Comparison of ENCODE assay signal across 9 cellular contexts in the genomic region with DNA sequence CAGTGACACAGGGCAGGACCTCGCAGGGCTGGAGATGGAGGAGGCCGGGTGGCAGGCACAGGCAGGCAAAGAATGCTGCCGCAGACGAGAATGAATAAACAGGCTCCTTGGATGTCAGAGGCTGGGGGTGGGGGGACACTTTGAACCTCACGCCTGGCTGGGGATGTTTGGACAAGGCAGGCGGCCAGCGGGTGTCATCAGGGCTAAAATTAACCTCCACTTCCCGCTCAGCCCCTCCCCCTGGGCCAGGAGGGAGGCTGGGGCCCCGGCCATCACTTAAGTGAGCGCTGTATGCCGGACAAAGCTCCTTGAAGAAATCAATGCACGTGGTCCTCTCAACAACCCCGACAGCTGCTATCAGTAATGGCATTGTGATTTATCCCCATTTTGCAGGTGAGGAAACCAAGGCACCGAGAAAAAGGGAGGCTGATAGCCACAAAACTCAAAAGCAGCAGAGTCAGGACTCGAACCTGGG. TPM values are rescaled to one million over a fixed set of nuclear protein-coding genes. Genes with fewer than 3 reads are reported as not detected.
A peak's percentile ranks its signal among the peaks of the same experiment; 100 is the strongest.
DNase-seq lines count a peak whose midpoint lies in the region; ATAC-seq, FAIRE-seq and TF ChIP-seq lines count a peak whose summit lies in the region.
"Had no signal": no experiment of that assay in that cellular context is flagged by ENCODE, and none has a peak within 500 bp of the region (broad histone marks: within the 10 kb centered on the region; RNA-seq: fewer than 3 reads in every experiment).

No MANE protein-coding gene starts in this region.

- no peak for TF ChIP-seq CTCF in astrocyte (IDR thresholded peaks at IDR 0.05; ENCODE audit: insufficient read depth, low read depth, low read length)
- no peak for TF ChIP-seq CTCF in left lung (IDR thresholded peaks at IDR 0.05)

- no peaks in the 10 kb centered on the region for H4K20me1 ChIP-seq in astrocyte (ENCODE audit: insufficient read depth, low read length)

- peaks cover 2% of the 10 kb centered on the region for H3K36me3 Mint-ChIP-seq in astrocyte (ENCODE audit: low read depth, unreplicated experiment)
- H3K36me3 Mint-ChIP-seq in activated naive CD8-positive, alpha-beta T cell treated with anti-CD3 and anti-CD28 coated beads for 36 hours: no peaks in the 10 kb centered on the region

- FAIRE-seq in astrocyte (lab: Jason Lieb, UNC): no peak

- H3K4me3 ChIP-seq in astrocyte (ENCODE audit: insufficient read depth, low read depth, low read length) (no peak overlapping the region), left lung (no peak overlapping the region)

- DNase-seq in COLO668 (lab: John Stamatoyannopoulos, UW; ENCODE audit: unreplicated experiment) (peak; percentile 67), astrocyte (ENCODE audit: low read depth) (peak; percentile 57), left lung (peak in 1 of 2 donors; percentile 49)
- no peak for DNase-seq in activated naive CD8-positive, alpha-beta T cell treated with anti-CD3 and anti-CD28 coated beads for 36 hours
- DNase-seq: COR-L47, posterior cingulate gyrus had no signal

- H3K27ac ChIP-seq in astrocyte (ENCODE audit: low read depth, low read length): no peak overlapping the region
- H3K27ac ChIP-seq in left lung: no peak overlapping the region

- H3K27me3 Mint-ChIP-seq in astrocyte (ENCODE audit: low read depth, unreplicated experiment): peaks cover 6% of the 10 kb centered on the region
- H3K27me3 Mint-ChIP-seq in activated naive CD8-positive, alpha-beta T cell treated with anti-CD3 and anti-CD28 coated beads for 36 hours: peaks cover 63% of the 10 kb centered on the region

- H3K9me3 Mint-ChIP-seq in astrocyte (ENCODE audit: unreplicated experiment): peaks cover 4% of the 10 kb centered on the region
- H3K9me3 Mint-ChIP-seq in activated naive CD8-positive, alpha-beta T cell treated with anti-CD3 and anti-CD28 coated beads for 36 hours: no peaks in the 10 kb centered on the region

- no peak overlapping the region for H3K9ac ChIP-seq in astrocyte (ENCODE audit: low read length)

- H2AFZ ChIP-seq in astrocyte (ENCODE audit: low read depth, low read length): peak overlapping the region; percentile 41

- H3K27me3 ChIP-seq in astrocyte (ENCODE audit: insufficient read depth, low read length) (peaks cover 3% of the 10 kb centered on the region), left lung (peaks cover 0 to 62% of the 10 kb centered on the region in 2 donors)

- H3K4me1 ChIP-seq in astrocyte (ENCODE audit: insufficient read depth, low read length) (peaks cover 7% of the 10 kb centered on the region), left lung (peaks cover 0 to 5% of the 10 kb centered on the region in 2 donors)

- H3K79me2 ChIP-seq in astrocyte (ENCODE audit: insufficient read depth, low read length): no peaks in the 10 kb centered on the region

- H3K4me1 Mint-ChIP-seq in astrocyte (ENCODE audit: low read depth, unreplicated experiment): peaks cover 9% of the 10 kb centered on the region
- H3K4me1 Mint-ChIP-seq in activated naive CD8-positive, alpha-beta T cell treated with anti-CD3 and anti-CD28 coated beads for 36 hours: no peaks in the 10 kb centered on the region

- intact Hi-C loops in left lung (cut with DNase I): no loop called here

- H3K4me2 ChIP-seq in astrocyte (ENCODE audit: low read length): peak overlapping the region; percentile 35

- no peak overlapping the region for H3K27ac Mint-ChIP-seq in astrocyte (ENCODE audit: unreplicated experiment)
- no peak overlapping the region for H3K27ac Mint-ChIP-seq in activated naive CD8-positive, alpha-beta T cell treated with anti-CD3 and anti-CD28 coated beads for 36 hours

- H3K36me3 ChIP-seq in astrocyte (ENCODE audit: insufficient read depth, low read length) (no peaks in the 10 kb centered on the region), left lung (no peaks in the 10 kb centered on the region)

- H3K9me3 ChIP-seq in astrocyte (ENCODE audit: insufficient read depth, low read depth, low read length): no peaks in the 10 kb centered on the region
- no peaks in the 10 kb centered on the region for H3K9me3 ChIP-seq in left lung

- peak; percentile 76 for ATAC-seq in left lung
- no peak for ATAC-seq in GM18867 (IDR thresholded peaks at IDR 0.05; ENCODE audit: unreplicated experiment)
- no peak for ATAC-seq in GM21367 (IDR thresholded peaks at IDR 0.05; ENCODE audit: unreplicated experiment)

- H3K4me3 Mint-ChIP-seq in astrocyte (ENCODE audit: unreplicated experiment): no peak overlapping the region
- no peak overlapping the region for H3K4me3 Mint-ChIP-seq in activated naive CD8-positive, alpha-beta T cell treated with anti-CD3 and anti-CD28 coated beads for 36 hours

RNA-seq across cellular contexts. Expression of a gene that starts 10.3 kb away (rescaled TPM):
- 0.30 and 0.41 TPM in 2 replicates for total RNA-seq in astrocyte
- not detected for total RNA-seq in left lung
- total RNA-seq in activated naive CD8-positive, alpha-beta T cell treated with anti-CD3 and anti-CD28 coated beads for 36 hours: not detected
- total RNA-seq: dermis microvascular lymphatic vessel endothelial cell had no signal

RNA-seq across cellular contexts. Expression of a gene that starts 22.9 kb away (rescaled TPM):
- 286 and 305 TPM in 2 replicates for total RNA-seq in astrocyte
- total RNA-seq in left lung: 100 to 1,000 TPM; 163 to 190 TPM
- total RNA-seq in activated naive CD8-positive, alpha-beta T cell treated with anti-CD3 and anti-CD28 coated beads for 36 hours: 100 to 1,000 TPM; 244 to 255 TPM

RNA-seq across cellular contexts. Expression of a gene that starts 24.0 kb away (rescaled TPM):
- 3.9 and 4.2 TPM in 2 replicates for total RNA-seq in astrocyte
- total RNA-seq in left lung: 1 to 10 TPM; 5.0 to 6.6 TPM
- 1 to 10 TPM; 1.4 to 1.9 TPM for total RNA-seq in activated naive CD8-positive, alpha-beta T cell treated with anti-CD3 and anti-CD28 coated beads for 36 hours

RNA-seq across cellular contexts. Expression of a gene that starts 29.4 kb away (rescaled TPM):
- total RNA-seq in astrocyte: 0.14 and 0.84 TPM in 2 replicates
- 10 to 100 TPM; 25.2 to 31.4 TPM for total RNA-seq in left lung
- total RNA-seq in activated naive CD8-positive, alpha-beta T cell treated with anti-CD3 and anti-CD28 coated beads for 36 hours: not detected
- total RNA-seq: dermis microvascular lymphatic vessel endothelial cell had no signal

RNA-seq across cellular contexts. Expression of a gene that starts 33.4 kb away (rescaled TPM):
- total RNA-seq in astrocyte: 6.2 and 7.2 TPM in 2 replicates
- total RNA-seq in left lung: 10 to 100 TPM in 1 of 2 donors, 1 to 10 TPM in 1; 8.8 to 40.9 TPM
- total RNA-seq in activated naive CD8-positive, alpha-beta T cell treated with anti-CD3 and anti-CD28 coated beads for 36 hours: 1 to 10 TPM; 1.9 to 2.6 TPM
